10 cellular contexts compared by ENCODE assay signal in the genomic region with DNA sequence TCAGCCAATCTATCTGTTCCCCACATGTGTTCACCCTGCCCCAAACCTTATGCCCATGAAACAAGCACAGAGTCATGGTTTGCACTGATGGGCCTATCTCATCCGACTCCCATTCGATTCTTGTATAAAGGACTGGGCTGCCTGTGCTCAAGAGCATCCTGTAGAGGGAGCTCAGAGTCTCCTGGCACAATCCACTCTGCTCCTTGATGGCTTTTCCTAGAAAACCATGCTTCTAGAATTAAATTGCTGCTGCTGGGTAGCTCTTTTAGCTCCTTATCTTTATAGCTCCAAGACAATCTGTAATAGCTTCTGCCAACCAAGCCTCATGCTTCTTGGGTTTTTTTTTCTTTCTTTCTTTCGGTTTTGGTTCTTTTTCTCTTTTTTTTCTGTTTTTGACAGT. TPM values are rescaled to one million over a fixed set of nuclear protein-coding genes. Genes with fewer than 3 reads are reported as not detected.
DNase-seq lines count a peak whose midpoint lies in the region; ATAC-seq and TF ChIP-seq lines count a peak whose summit lies in the region.
"Had no signal": no experiment of that assay in that cellular context is flagged by ENCODE, and none has a peak within 500 bp of the region (broad histone marks: within the 10 kb centered on the region; RNA-seq: fewer than 3 reads in every experiment).

No MANE protein-coding gene starts in this region.

- H3K27ac ChIP-seq in breast epithelium (no peak overlapping the region), PC-9 (no peak overlapping the region)

- H3F3A ChIP-seq in PC-9 (ENCODE audit: insufficient read depth, low read depth): peaks cover 21% of the 10 kb centered on the region

- H3K4me1 Mint-ChIP-seq in MCF 10A (ENCODE audit: insufficient read depth, unreplicated experiment): peaks cover 16% of the 10 kb centered on the region
- peaks cover 10% of the 10 kb centered on the region for H3K4me1 Mint-ChIP-seq in activated T-cell treated with anti-CD3 and anti-CD28 coated beads, Interleukin-2, amount 50 U/mL, for 72 hours (ENCODE audit: low read depth)

- no peaks in the 10 kb centered on the region for H3K9me2 ChIP-seq in PC-9 (ENCODE audit: insufficient read depth)

- H4K20me1 ChIP-seq in PC-9 (ENCODE audit: insufficient read depth): no peaks in the 10 kb centered on the region

- BruUV-seq in MCF 10A (replicated peaks; lab: Mats Ljungman, UMichigan) (no TSS peak), PC-9 (replicated peaks; lab: Mats Ljungman, UMichigan) (no TSS peak)

- no peak overlapping the region for H3K4me2 ChIP-seq in PC-9

- peak; percentile 44 for DNase-seq in MCF 10A (ENCODE audit: unreplicated experiment)
- no peak for DNase-seq in breast epithelium (ENCODE audit: low spot score in 2 of 2)
- DNase-seq in PC-9: no peak
- peak; percentile 53 for DNase-seq in fibroblast of pulmonary artery (ENCODE audit: low read depth)
- no peak for DNase-seq in activated T-cell treated with anti-CD3 and anti-CD28 coated beads, Interleukin-2, amount 50 U/mL, for 72 hours
- DNase-seq: cortex of kidney, NCI-H1417 treated with DMSO at 0.1 percent for 48 hours had no signal

- no peaks in the 10 kb centered on the region for H3K79me2 ChIP-seq in PC-9 (ENCODE audit: low read depth)

- H3K27me3 Mint-ChIP-seq in MCF 10A (ENCODE audit: insufficient read depth, unreplicated experiment): no peaks in the 10 kb centered on the region
- H3K27me3 Mint-ChIP-seq in activated T-cell treated with anti-CD3 and anti-CD28 coated beads, Interleukin-2, amount 50 U/mL, for 72 hours (ENCODE audit: low read depth): no peaks in the 10 kb centered on the region

- peaks cover 7% of the 10 kb centered on the region for H3K9me3 Mint-ChIP-seq in MCF 10A (ENCODE audit: unreplicated experiment)
- H3K9me3 Mint-ChIP-seq in activated T-cell treated with anti-CD3 and anti-CD28 coated beads, Interleukin-2, amount 50 U/mL, for 72 hours: no peaks in the 10 kb centered on the region

- H3K27me3 ChIP-seq in breast epithelium (no peaks in the 10 kb centered on the region), PC-9 (ENCODE audit: insufficient read depth, low read depth) (no peaks in the 10 kb centered on the region)

- H3K4me1 ChIP-seq in breast epithelium: no peaks in the 10 kb centered on the region
- H3K4me1 ChIP-seq in PC-9 (replicated peaks; ENCODE audit: insufficient read depth): peaks cover 17% of the 10 kb centered on the region; the same call in 1 of the 2 replicates

- peaks cover 29% of the 10 kb centered on the region for H3K36me3 Mint-ChIP-seq in MCF 10A (ENCODE audit: insufficient read depth, unreplicated experiment)
- H3K36me3 Mint-ChIP-seq in activated T-cell treated with anti-CD3 and anti-CD28 coated beads, Interleukin-2, amount 50 U/mL, for 72 hours (ENCODE audit: insufficient read depth in 2 of 2): peaks cover 0 to 1% of the 10 kb centered on the region in 2 donors

- intact Hi-C loops in MCF 10A (cut with micrococcal nuclease): no loop called here
- intact Hi-C loops in breast epithelium (cut with DNase I; ENCODE audit: low total_unique reads): no loop called here
- intact Hi-C loops in PC-9 (cut with micrococcal nuclease; ENCODE audit: unreplicated experiment): no loop called here

- TF ChIP-seq POLR2A in breast epithelium (IDR thresholded peaks at IDR 0.05): no peak

- H3K9me3 ChIP-seq in breast epithelium (no peaks in the 10 kb centered on the region), PC-9 (ENCODE audit: insufficient read depth, low read depth) (0 out of 2 replicates have a peak, but pooled peaks cover 3% of the 10 kb centered on the region)

- peak; percentile 40 for TF ChIP-seq CTCF in MCF 10A (IDR thresholded peaks at IDR 0.05; ENCODE audit: unreplicated experiment)
- no peak for TF ChIP-seq CTCF in breast epithelium (IDR thresholded peaks at IDR 0.05)
- peak; percentile 61; the same call in 1 of the 2 replicates for TF ChIP-seq CTCF in PC-9 (conservative IDR thresholded peaks at IDR 0.05)
- TF ChIP-seq CTCF in fibroblast of pulmonary artery (IDR thresholded peaks at IDR 0.05; ENCODE audit: low read length, missing control alignments): peak; percentile 70

- CTCF ChIA-PET in MCF 10A (lab: Yijun Ruan, JAX) (interaction anchor here (0.6 to 1.2 kb wide), 9 partner anchors 10 to 196 kb away, joined by 3 to 8 read pairs (median 4); no protein-coding TSS in a partner anchor), PC-9 (lab: Charles Lee) (interaction anchor here (1.0 kb wide), 1 partner anchor 22 kb away, joined by 5 read pairs; no protein-coding TSS in a partner anchor)

- POLR2A ChIA-PET in MCF 10A (lab: Yijun Ruan, JAX): interaction anchor here (0.6 kb wide), 1 partner anchor 453 kb away, joined by 4 read pairs; no protein-coding TSS in a partner anchor
- POLR2A ChIA-PET in PC-9 (lab: Charles Lee; ENCODE audit: unreplicated experiment): interaction anchor here (0.7 to 1.0 kb wide), 2 partner anchors 8 to 47 kb away, joined by 3 to 9 read pairs; partner anchors contain the start of gene CHST4

- no peak overlapping the region for H3K27ac Mint-ChIP-seq in MCF 10A (ENCODE audit: low read depth, unreplicated experiment)
- H3K27ac Mint-ChIP-seq in activated T-cell treated with anti-CD3 and anti-CD28 coated beads, Interleukin-2, amount 50 U/mL, for 72 hours: no peak overlapping the region

- no peaks in the 10 kb centered on the region for H3K36me3 ChIP-seq in breast epithelium
- H3K36me3 ChIP-seq in PC-9 (ENCODE audit: low read depth): peaks cover 16% of the 10 kb centered on the region; the same call in 1 of the 2 replicates

- no peak overlapping the region for H3K4me3 Mint-ChIP-seq in MCF 10A (ENCODE audit: unreplicated experiment)
- no peak overlapping the region for H3K4me3 Mint-ChIP-seq in activated T-cell treated with anti-CD3 and anti-CD28 coated beads, Interleukin-2, amount 50 U/mL, for 72 hours

- no peak overlapping the region for H3K4me3 ChIP-seq in breast epithelium
- H3K4me3 ChIP-seq in PC-9: no peak overlapping the region
- no peak overlapping the region for H3K4me3 ChIP-seq in fibroblast of pulmonary artery (replicated peaks; ENCODE audit: low read depth, low read length)

- no peak for ATAC-seq in GM19452 (IDR thresholded peaks at IDR 0.05; ENCODE audit: unreplicated experiment)
- no peak for ATAC-seq in GM18519 (IDR thresholded peaks at IDR 0.05; ENCODE audit: low FRiP score, unreplicated experiment)
- no peak for ATAC-seq in activated T-cell treated with anti-CD3 and anti-CD28 coated beads, Interleukin-2, amount 50 U/mL, for 72 hours (replicated peaks in 1 of 2)
- ATAC-seq in GM18873 (IDR thresholded peaks at IDR 0.05; ENCODE audit: low FRiP score, unreplicated experiment): no peak

- no peak overlapping the region for H2AFZ ChIP-seq in PC-9

RNA-seq across cellular contexts. Expression of gene ZNF19, which starts 9.7 kb away (rescaled TPM):
- total RNA-seq in MCF 10A (2022) (4.1 and 4.6 TPM in 2 replicates), breast epithelium (10 to 100 TPM; 16.7 to 20.2 (median 19.5) TPM), PC-9 (2021) (6.8 TPM in 2 replicates)
- total RNA-seq in activated T-cell treated with anti-CD3 and anti-CD28 coated beads, Interleukin-2, amount 50 U/mL, for 72 hours: 1 to 10 TPM; 4.5 to 4.9 TPM

RNA-seq across cellular contexts. Expression of gene ZNF23, which starts 17.4 kb away (rescaled TPM):
- total RNA-seq in MCF 10A (2022) (12.6 and 13.7 TPM in 2 replicates), breast epithelium (10 to 100 TPM in 2 of 3 donors, 1 to 10 TPM in 1; 9.8 to 16.8 (median 11.8) TPM), PC-9 (2021) (6.9 and 7.9 TPM in 2 replicates)
- total RNA-seq in activated T-cell treated with anti-CD3 and anti-CD28 coated beads, Interleukin-2, amount 50 U/mL, for 72 hours: 10 to 100 TPM in 1 of 2 donors, 1 to 10 TPM in 1; 9.7 to 11.9 TPM

RNA-seq across cellular contexts. Expression of gene TLE7, which starts 37.6 kb away (rescaled TPM):
- not detected in 2 replicates for total RNA-seq in MCF 10A (2022)
- not detected for total RNA-seq in breast epithelium
- total RNA-seq in PC-9 (2021): not detected in 2 replicates
- total RNA-seq in activated T-cell treated with anti-CD3 and anti-CD28 coated beads, Interleukin-2, amount 50 U/mL, for 72 hours: not detected

RNA-seq across cellular contexts. Expression of gene CHST4, which starts 46.8 kb away (rescaled TPM):
- 0.14 TPM in 1 of 2 replicates, not detected in the other for total RNA-seq in MCF 10A (2022)
- 1 to 10 TPM in 1 of 3 donors, under 1 TPM in 2; 0.59 to 1.3 (median 0.66) TPM for total RNA-seq in breast epithelium
- total RNA-seq in PC-9 (2021): 2.4 and 3.1 TPM in 2 replicates
- not detected for total RNA-seq in activated T-cell treated with anti-CD3 and anti-CD28 coated beads, Interleukin-2, amount 50 U/mL, for 72 hours

Comparison
In these comparisons a context has a peak if more than half of its experiments do, and no peak if none do; other contexts are left out.
1. DNase-seq: peak in MCF 10A (single experiment) and fibroblast of pulmonary artery (single experiment); none in breast epithelium (0 of 2), PC-9 (0 of 2) and activated T-cell treated with anti-CD3 and anti-CD28 coated beads, Interleukin-2, amount 50 U/mL, for 72 hours (0 of 2).
2. CTCF ChIP-seq: peak in MCF 10A (single experiment), PC-9 (single experiment) and fibroblast of pulmonary artery (single experiment); none in breast epithelium (0 of 3).